ENCODE assay signal across 18 cellular contexts in the genomic region with DNA sequence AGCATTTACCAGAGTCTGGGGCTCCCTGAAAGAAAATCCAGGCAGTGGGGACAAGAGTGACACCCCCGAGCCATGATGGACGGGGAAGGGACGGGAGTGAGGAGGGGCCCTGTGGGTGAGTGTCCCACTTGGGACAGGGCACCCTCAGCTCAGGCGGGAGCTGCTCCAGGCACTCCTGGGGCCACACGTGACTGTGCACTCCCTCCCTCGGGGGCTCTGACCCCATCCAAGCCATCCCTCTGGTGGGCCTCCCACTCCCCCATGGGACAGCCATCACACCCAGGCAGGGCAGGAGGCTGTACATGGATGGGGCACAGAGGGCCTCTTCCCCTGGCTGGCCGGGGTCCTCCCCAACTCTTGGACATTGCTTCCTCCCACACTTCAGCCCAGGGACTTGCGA. TPM values are rescaled to one million over a fixed set of nuclear protein-coding genes. Genes with fewer than 3 reads are reported as not detected.
A peak's percentile ranks its signal among the peaks of the same experiment; 100 is the strongest.
DNase-seq lines count a peak whose midpoint lies in the region; ATAC-seq, FAIRE-seq and TF ChIP-seq lines count a peak whose summit lies in the region.
"Had no signal": no experiment of that assay in that cellular context is flagged by ENCODE, and none has a peak within 500 bp of the region (broad histone marks: within the 10 kb centered on the region; RNA-seq: fewer than 3 reads in every experiment).

No MANE protein-coding gene starts in this region.

- no peak overlapping the region for H2BK5ac ChIP-seq in neuronal stem cell (ENCODE audit: low read length)

- no peak overlapping the region for H3K18ac ChIP-seq in neuronal stem cell (ENCODE audit: low read length)

- H2AFZ ChIP-seq in HepG2 (ENCODE audit: low read length) (no peak overlapping the region), neuronal stem cell (ENCODE audit: low read length) (no peak overlapping the region)

- POLR2A ChIA-PET in HepG2 (lab: Yijun Ruan, JAX): no interaction called here

- H3K14ac ChIP-seq in neuronal stem cell (ENCODE audit: low read length): no peak overlapping the region

- H3K4me3 ChIP-seq in HepG2 (replicated peaks in 1 of 3; ENCODE audit: insufficient read depth in 1 of 3, low read depth in 2 of 3, low read length in 3 of 3) (no peak overlapping the region), right lobe of liver (no peak overlapping the region), neuronal stem cell (ENCODE audit: low read length in 2 of 2) (no peak overlapping the region)
- H3K4me3 ChIP-seq: Peyer's patch had no signal

- ATAC-seq in HepG2: no peak
- no peak for ATAC-seq in right lobe of liver
- ATAC-seq: Right ventricle myocardium inferior had no signal

- H3K27ac ChIP-seq in HepG2 (ENCODE audit: extremely low read length, insufficient read depth, low read length): no peak overlapping the region
- no peak overlapping the region for H3K27ac ChIP-seq in right lobe of liver
- no peak overlapping the region for H3K27ac ChIP-seq in neuronal stem cell (replicated peaks; ENCODE audit: low read length)
- H3K27ac ChIP-seq: 22Rv1, Peyer's patch had no signal

- no peak for TF ChIP-seq RAD21 in HepG2 (CRISPR knock-in tag; IDR thresholded peaks at IDR 0.05)

- no peak overlapping the region for H3K4me2 ChIP-seq in HepG2 (ENCODE audit: low read depth, low read length)
- H3K4me2 ChIP-seq in neuronal stem cell (ENCODE audit: insufficient read depth, low read length, poor library complexity, severe bottlenecking): no peak overlapping the region

- no peak overlapping the region for H2AK5ac ChIP-seq in neuronal stem cell (ENCODE audit: low read depth, low read length)

- H3K9ac ChIP-seq in HepG2 (ENCODE audit: insufficient read depth, low read depth, low read length) (no peak overlapping the region), neuronal stem cell (ENCODE audit: low read depth, low read length, poor library complexity) (peak overlapping the region; percentile 21)

- 79% methylated on average over 6 of the region's 8 CpGs for WGBS in HepG2 (ENCODE audit: low lambda C conversion rate)
- WGBS in right lobe of liver (ENCODE audit: insufficient coverage, low coverage, low lambda C conversion rate, missing lambda C conversion rate): no CpG with 5 or more reads among the region's 8 CpGs
- no CpG with 5 or more reads among the region's 8 CpGs for WGBS in neuronal stem cell (ENCODE audit: extremely low coverage in 2 of 2, insufficient read length in 2 of 2, insufficient replicate concordance in 1 of 2), 2 donors

- no peak for TF ChIP-seq CTCF in HepG2 (CRISPR knock-in tag; IDR thresholded peaks at IDR 0.05)
- no peak for TF ChIP-seq CTCF in right lobe of liver (IDR thresholded peaks at IDR 0.05)

- no peaks in the 10 kb centered on the region for H3K79me2 ChIP-seq in HepG2 (ENCODE audit: insufficient read depth, low read length)

- peak overlapping the region; percentile 20 for H3K23ac ChIP-seq in neuronal stem cell (ENCODE audit: low read depth, low read length, poor library complexity)

- no TSS peak for BruUV-seq in HepG2 (replicated peaks; lab: Mats Ljungman, UMichigan)

- no peak overlapping the region for H2BK120ac ChIP-seq in neuronal stem cell (ENCODE audit: low read depth, low read length)

- no peak overlapping the region for H4K91ac ChIP-seq in neuronal stem cell (ENCODE audit: low read depth, low read length, poor library complexity)

- no peak overlapping the region for H2BK15ac ChIP-seq in neuronal stem cell (ENCODE audit: low read length)

- H3K79me1 ChIP-seq in neuronal stem cell (ENCODE audit: low read depth, low read length): peaks cover 2% of the 10 kb centered on the region

- H3K4ac ChIP-seq in neuronal stem cell (ENCODE audit: low read length): no peak overlapping the region

- DNase-seq in HepG2 (ENCODE audit: low spot score): no peak
- DNase-seq in right lobe of liver: no peak
- DNase-seq in neuronal stem cell (ENCODE audit: low spot score): no peak
- DNase-seq in NCI-H1436 (lab: John Stamatoyannopoulos, UW): no peak
- DNase-seq: CD4-positive, CD25-positive, alpha-beta regulatory T cell; COR-L47; H9; MM.1S; NCI-H1092 treated with DMSO at 0.1 percent for 48 hours; NCI-H1694; NCI-H510A; NCI-H748 treated with DMSO at 0.1 percent for 48 hours; NK-92 treated with Interleukin-12 subunit alpha and Interleukin-12 subunit beta, amount 100 ng/mL, for 24 hours; Peyer's patch; SW 1271 had no signal

- H3K36me3 ChIP-seq in HepG2 (replicated peaks in 1 of 2; ENCODE audit: control insufficient read depth in 1 of 2, insufficient read depth in 2 of 2, low read length in 2 of 2) (peaks cover 6 to 11% of the 10 kb centered on the region in 2 experiments; a peak in 2 of 5 replicates), right lobe of liver (peaks cover 0 to 11% (median 1%) of the 10 kb centered on the region in 4 donors), neuronal stem cell (replicated peaks in 1 of 2; ENCODE audit: control insufficient read depth in 2 of 2, insufficient read depth in 2 of 2, low read length in 2 of 2) (peaks cover 17 to 56% of the 10 kb centered on the region in 2 donors)

- peak overlapping the region; percentile 65 for H4K8ac ChIP-seq in neuronal stem cell (ENCODE audit: low read depth, low read length)

- FAIRE-seq in HepG2 (lab: Jason Lieb, UNC): no peak
- FAIRE-seq: G401.6 had no signal

- H3K4me1 ChIP-seq in HepG2 (ENCODE audit: insufficient read depth, low read length) (peaks cover 22% of the 10 kb centered on the region), right lobe of liver (peaks cover 0 to 28% (median 1%) of the 10 kb centered on the region in 4 donors), neuronal stem cell (ENCODE audit: control insufficient read depth in 2 of 2, insufficient read depth in 1 of 2, low read depth in 1 of 2, low read length in 2 of 2) (peaks cover 8 to 21% of the 10 kb centered on the region in 2 donors)

- in situ Hi-C loops in HepG2 (cut with HindIII; ENCODE audit: extremely low pct_ligation_motif_present, low pct_unique_long_range_greater_than_20kb): no loop called here

- TF ChIP-seq POLR2A in HepG2 (IDR thresholded peaks at IDR 0.05; ENCODE audit: insufficient read depth in 1 of 2, low read depth in 2 of 2, low read length in 2 of 2) (no peak), right lobe of liver (IDR thresholded peaks at IDR 0.05) (no peak)

- intact Hi-C loops in HepG2 (cut with micrococcal nuclease; ENCODE audit: unreplicated experiment) (no loop called here), right lobe of liver (cut with DNase I) (no loop called here)

- no peaks in the 10 kb centered on the region for H4K20me1 ChIP-seq in HepG2 (ENCODE audit: insufficient read depth, low read length)

- no peak for TF ChIP-seq EP300 in HepG2 (IDR thresholded peaks at IDR 0.05; ENCODE audit: low read depth in 2 of 2, low read length in 2 of 2)
- no peak for TF ChIP-seq EP300 in HepG2 (CRISPR knock-in tag; IDR thresholded peaks at IDR 0.05; ENCODE audit: borderline replicate concordance)

- CTCF ChIA-PET in HepG2 (lab: Yijun Ruan, JAX; ENCODE audit: low intra/inter-chr PET ratio, low total read pairs): no interaction called here

- no peak overlapping the region for H2BK12ac ChIP-seq in neuronal stem cell (ENCODE audit: low read length)

- no peaks in the 10 kb centered on the region for H3K9me3 ChIP-seq in HepG2 (ENCODE audit: low read length)
- no peaks in the 10 kb centered on the region for H3K9me3 ChIP-seq in right lobe of liver
- H3K9me3 ChIP-seq in neuronal stem cell (replicated peaks in 1 of 2; ENCODE audit: control insufficient read depth in 2 of 2, insufficient read depth in 1 of 2, low read depth in 1 of 2, low read length in 2 of 2): no peaks in the 10 kb centered on the region
- H3K9me3 ChIP-seq: Peyer's patch had no signal

- no peaks in the 10 kb centered on the region; a peak in 1 of 5 replicates for H3K27me3 ChIP-seq in HepG2 (ENCODE audit: control insufficient read depth in 1 of 2, insufficient read depth in 2 of 2, low read length in 2 of 2)
- H3K27me3 ChIP-seq in right lobe of liver: no peaks in the 10 kb centered on the region
- H3K27me3 ChIP-seq in neuronal stem cell (ENCODE audit: control insufficient read depth in 3 of 3, insufficient read depth in 3 of 3, low read depth in 1 of 3, low read length in 3 of 3): no peaks in the 10 kb centered on the region
- H3K27me3 ChIP-seq: Peyer's patch had no signal

RNA-seq across cellular contexts. Expression of a gene that starts 3.0 kb away (rescaled TPM):
- total RNA-seq in HepG2 (2016; rRNA removed; fragmentation: Illumina TruSeq; extraction: Trizol): 3.6 and 7.4 TPM in 2 replicates
- 2.1 TPM in 2 replicates for total RNA-seq in HepG2 (2016; cell fraction: cytosol; rRNA removed; fragmentation: Illumina TruSeq; extraction: Trizol; ENCODE audit: low read depth)
- 3.4 and 7.7 TPM in 2 replicates for total RNA-seq in HepG2 (2016; cell fraction: insoluble cytoplasmic fraction; rRNA removed; fragmentation: Illumina TruSeq; extraction: Trizol)
- total RNA-seq in HepG2 (2016; cell fraction: membrane; rRNA removed; fragmentation: Illumina TruSeq; extraction: Trizol): 1.7 and 2.5 TPM in 2 replicates
- total RNA-seq in HepG2 (2016; cell fraction: nucleus; rRNA removed; fragmentation: Illumina TruSeq; extraction: Trizol): 7.9 and 8.9 TPM in 2 replicates
- 3.3 and 7.2 TPM in 2 replicates for polyA plus RNA-seq in HepG2 (2011; rRNA removed)
- 1.3 and 2.2 TPM in 2 replicates for polyA plus RNA-seq in HepG2 (2011; cell fraction: cytosol; rRNA removed)
- 51.0 and 60.5 TPM in 2 replicates for polyA plus RNA-seq in HepG2 (2011; cell fraction: nucleus; rRNA removed)
- 2.6 and 4.5 TPM in 2 replicates for polyA plus RNA-seq in HepG2 (2012)
- 0.79 and 1.0 TPM in 2 replicates for polyA plus RNA-seq in HepG2 (2016; cell fraction: cytosol; fragmentation: Illumina TruSeq; extraction: Trizol; ENCODE audit: low read depth)
- 2.6 and 5.2 TPM in 2 replicates for polyA plus RNA-seq in HepG2 (2016; cell fraction: insoluble cytoplasmic fraction; fragmentation: Illumina TruSeq; extraction: Trizol; ENCODE audit: low read depth)
- polyA plus RNA-seq in HepG2 (2016; cell fraction: membrane; fragmentation: Illumina TruSeq; extraction: Trizol; ENCODE audit: low read depth): 0.66 and 0.74 TPM in 2 replicates
- polyA plus RNA-seq in HepG2 (2016; cell fraction: nucleus; fragmentation: Illumina TruSeq; extraction: Trizol; ENCODE audit: insufficient read depth, low read depth): 23.4 and 24.3 TPM in 2 replicates
- polyA minus RNA-seq in HepG2 (2011; rRNA and poly(A)+ RNA removed; ENCODE audit: low replicate concordance): 2.0 and 6.6 TPM in 2 replicates
- 0.62 and 0.99 TPM in 2 replicates for polyA minus RNA-seq in HepG2 (2011; cell fraction: cytosol; rRNA and poly(A)+ RNA removed)
- polyA minus RNA-seq in HepG2 (2011; cell fraction: nucleus; rRNA and poly(A)+ RNA removed): 8.3 and 8.4 TPM in 2 replicates
- total RNA-seq in right lobe of liver: 1 to 10 TPM in 3 of 6 experiments, under 1 TPM in 3; 0.48 to 1.6 (median 1.1) TPM
- polyA plus RNA-seq in neuronal stem cell (2013, experiment 1 of 2): 0.14 TPM
- polyA plus RNA-seq in neuronal stem cell (2013, experiment 2 of 2): 0.17 TPM

RNA-seq across cellular contexts. Expression of a gene that starts 12.9 kb away (rescaled TPM):
- total RNA-seq in HepG2 (2016; rRNA removed; fragmentation: Illumina TruSeq; extraction: Trizol) (5.4 and 8.0 TPM in 2 replicates), right lobe of liver (10 to 100 TPM in 3 of 6 experiments, 1 to 10 TPM in 3; 5.0 to 26.0 (median 10.4) TPM)
- 8.5 and 9.7 TPM in 2 replicates for total RNA-seq in HepG2 (2016; cell fraction: cytosol; rRNA removed; fragmentation: Illumina TruSeq; extraction: Trizol; ENCODE audit: low read depth)
- total RNA-seq in HepG2 (2016; cell fraction: insoluble cytoplasmic fraction; rRNA removed; fragmentation: Illumina TruSeq; extraction: Trizol): 5.7 and 10.6 TPM in 2 replicates
- 8.2 and 10.5 TPM in 2 replicates for total RNA-seq in HepG2 (2016; cell fraction: membrane; rRNA removed; fragmentation: Illumina TruSeq; extraction: Trizol)
- 2.7 and 3.8 TPM in 2 replicates for total RNA-seq in HepG2 (2016; cell fraction: nucleus; rRNA removed; fragmentation: Illumina TruSeq; extraction: Trizol)
- polyA plus RNA-seq in HepG2 (2011; rRNA removed): 3.4 and 4.5 TPM in 2 replicates
- polyA plus RNA-seq in HepG2 (2011; cell fraction: cytosol; rRNA removed): 1.9 and 8.6 TPM in 2 replicates
- 4.9 and 10.5 TPM in 2 replicates for polyA plus RNA-seq in HepG2 (2011; cell fraction: nucleus; rRNA removed)
- polyA plus RNA-seq in HepG2 (2012): 1.9 and 2.8 TPM in 2 replicates
- polyA plus RNA-seq in HepG2 (2016; cell fraction: cytosol; fragmentation: Illumina TruSeq; extraction: Trizol; ENCODE audit: low read depth): 8.4 and 8.5 TPM in 2 replicates
- polyA plus RNA-seq in HepG2 (2016; cell fraction: insoluble cytoplasmic fraction; fragmentation: Illumina TruSeq; extraction: Trizol; ENCODE audit: low read depth): 4.0 and 5.1 TPM in 2 replicates
- 6.4 and 6.8 TPM in 2 replicates for polyA plus RNA-seq in HepG2 (2016; cell fraction: membrane; fragmentation: Illumina TruSeq; extraction: Trizol; ENCODE audit: low read depth)
- polyA plus RNA-seq in HepG2 (2016; cell fraction: nucleus; fragmentation: Illumina TruSeq; extraction: Trizol; ENCODE audit: insufficient read depth, low read depth): 5.5 and 7.2 TPM in 2 replicates
- polyA minus RNA-seq in HepG2 (2011; rRNA and poly(A)+ RNA removed; ENCODE audit: low replicate concordance): 0.90 and 2.5 TPM in 2 replicates
- 1.3 TPM in 1 of 2 replicates, not detected in the other for polyA minus RNA-seq in HepG2 (2011; cell fraction: cytosol; rRNA and poly(A)+ RNA removed)
- 2.6 and 2.8 TPM in 2 replicates for polyA minus RNA-seq in HepG2 (2011; cell fraction: nucleus; rRNA and poly(A)+ RNA removed)
- polyA plus RNA-seq in neuronal stem cell (2013, experiment 1 of 2): 6.7 TPM
- 6.9 TPM for polyA plus RNA-seq in neuronal stem cell (2013, experiment 2 of 2)

RNA-seq across cellular contexts. Expression of a gene that starts 23.5 kb away (rescaled TPM):
- total RNA-seq in HepG2 (2016; rRNA removed; fragmentation: Illumina TruSeq; extraction: Trizol) (4.3 and 6.0 TPM in 2 replicates), right lobe of liver (1 to 10 TPM; 3.8 to 6.5 (median 5.4) TPM)
- 0.51 and 0.88 TPM in 2 replicates for total RNA-seq in HepG2 (2016; cell fraction: cytosol; rRNA removed; fragmentation: Illumina TruSeq; extraction: Trizol; ENCODE audit: low read depth)
- 3.9 and 6.1 TPM in 2 replicates for total RNA-seq in HepG2 (2016; cell fraction: insoluble cytoplasmic fraction; rRNA removed; fragmentation: Illumina TruSeq; extraction: Trizol)
- 1.5 TPM in 2 replicates for total RNA-seq in HepG2 (2016; cell fraction: membrane; rRNA removed; fragmentation: Illumina TruSeq; extraction: Trizol)
- total RNA-seq in HepG2 (2016; cell fraction: nucleus; rRNA removed; fragmentation: Illumina TruSeq; extraction: Trizol): 7.0 and 9.4 TPM in 2 replicates
- polyA plus RNA-seq in HepG2 (2011; rRNA removed): 2.0 and 3.3 TPM in 2 replicates
- 1.0 and 1.7 TPM in 2 replicates for polyA plus RNA-seq in HepG2 (2011; cell fraction: cytosol; rRNA removed)
- polyA plus RNA-seq in HepG2 (2011; cell fraction: nucleus; rRNA removed): 20.5 and 27.4 TPM in 2 replicates
- 3.3 TPM in 2 replicates for polyA plus RNA-seq in HepG2 (2012)
- 0.61 and 0.67 TPM in 2 replicates for polyA plus RNA-seq in HepG2 (2016; cell fraction: cytosol; fragmentation: Illumina TruSeq; extraction: Trizol; ENCODE audit: low read depth)
- polyA plus RNA-seq in HepG2 (2016; cell fraction: insoluble cytoplasmic fraction; fragmentation: Illumina TruSeq; extraction: Trizol; ENCODE audit: low read depth): 3.3 and 4.8 TPM in 2 replicates
- 1.2 and 1.3 TPM in 2 replicates for polyA plus RNA-seq in HepG2 (2016; cell fraction: membrane; fragmentation: Illumina TruSeq; extraction: Trizol; ENCODE audit: low read depth)
- polyA plus RNA-seq in HepG2 (2016; cell fraction: nucleus; fragmentation: Illumina TruSeq; extraction: Trizol; ENCODE audit: insufficient read depth, low read depth): 37.0 and 38.1 TPM in 2 replicates
- 1.5 and 5.2 TPM in 2 replicates for polyA minus RNA-seq in HepG2 (2011; rRNA and poly(A)+ RNA removed; ENCODE audit: low replicate concordance)
- polyA minus RNA-seq in HepG2 (2011; cell fraction: cytosol; rRNA and poly(A)+ RNA removed): 0.53 and 1.1 TPM in 2 replicates
- 6.3 and 6.8 TPM in 2 replicates for polyA minus RNA-seq in HepG2 (2011; cell fraction: nucleus; rRNA and poly(A)+ RNA removed)
- 7.2 TPM for polyA plus RNA-seq in neuronal stem cell (2013, experiment 1 of 2)
- polyA plus RNA-seq in neuronal stem cell (2013, experiment 2 of 2): 7.1 TPM

RNA-seq across cellular contexts. Expression of a gene that starts 34.0 kb away (rescaled TPM):
- 56.6 and 76.4 TPM in 2 replicates for total RNA-seq in HepG2 (2016; rRNA removed; fragmentation: Illumina TruSeq; extraction: Trizol)
- 47.6 and 52.6 TPM in 2 replicates for total RNA-seq in HepG2 (2016; cell fraction: cytosol; rRNA removed; fragmentation: Illumina TruSeq; extraction: Trizol; ENCODE audit: low read depth)
- 51.9 and 75.7 TPM in 2 replicates for total RNA-seq in HepG2 (2016; cell fraction: insoluble cytoplasmic fraction; rRNA removed; fragmentation: Illumina TruSeq; extraction: Trizol)
- total RNA-seq in HepG2 (2016; cell fraction: membrane; rRNA removed; fragmentation: Illumina TruSeq; extraction: Trizol): 90.1 and 92.9 TPM in 2 replicates
- 59.2 and 73.6 TPM in 2 replicates for total RNA-seq in HepG2 (2016; cell fraction: nucleus; rRNA removed; fragmentation: Illumina TruSeq; extraction: Trizol)
- 70.1 and 84.2 TPM in 2 replicates for polyA plus RNA-seq in HepG2 (2011; rRNA removed)
- polyA plus RNA-seq in HepG2 (2011; cell fraction: cytosol; rRNA removed): 35.5 and 40.6 TPM in 2 replicates
- polyA plus RNA-seq in HepG2 (2011; cell fraction: nucleus; rRNA removed): 236 and 246 TPM in 2 replicates
- 48.1 and 65.0 TPM in 2 replicates for polyA plus RNA-seq in HepG2 (2012)
- polyA plus RNA-seq in HepG2 (2016; cell fraction: cytosol; fragmentation: Illumina TruSeq; extraction: Trizol; ENCODE audit: low read depth): 47.0 and 48.8 TPM in 2 replicates
- polyA plus RNA-seq in HepG2 (2016; cell fraction: insoluble cytoplasmic fraction; fragmentation: Illumina TruSeq; extraction: Trizol; ENCODE audit: low read depth): 57.5 and 58.8 TPM in 2 replicates
- polyA plus RNA-seq in HepG2 (2016; cell fraction: membrane; fragmentation: Illumina TruSeq; extraction: Trizol; ENCODE audit: low read depth): 70.9 TPM in 2 replicates
- polyA plus RNA-seq in HepG2 (2016; cell fraction: nucleus; fragmentation: Illumina TruSeq; extraction: Trizol; ENCODE audit: insufficient read depth, low read depth): 178 and 194 TPM in 2 replicates
- polyA minus RNA-seq in HepG2 (2011; rRNA and poly(A)+ RNA removed; ENCODE audit: low replicate concordance): 57.8 and 122 TPM in 2 replicates
- 17.6 and 22.7 TPM in 2 replicates for polyA minus RNA-seq in HepG2 (2011; cell fraction: cytosol; rRNA and poly(A)+ RNA removed)
- 46.1 and 48.1 TPM in 2 replicates for polyA minus RNA-seq in HepG2 (2011; cell fraction: nucleus; rRNA and poly(A)+ RNA removed)
- total RNA-seq in right lobe of liver: 10 to 100 TPM; 27.9 to 53.5 (median 35.4) TPM
- polyA plus RNA-seq in neuronal stem cell (2013, experiment 1 of 2): 53.7 TPM
- polyA plus RNA-seq in neuronal stem cell (2013, experiment 2 of 2): 51.2 TPM

RNA-seq across cellular contexts. Expression of a gene that starts 34.0 kb away (rescaled TPM):
- total RNA-seq in HepG2 (2016; rRNA removed; fragmentation: Illumina TruSeq; extraction: Trizol) (75.7 and 88.4 TPM in 2 replicates), right lobe of liver (10 to 100 TPM; 49.6 to 64.9 (median 52.8) TPM)
- total RNA-seq in HepG2 (2016; cell fraction: cytosol; rRNA removed; fragmentation: Illumina TruSeq; extraction: Trizol; ENCODE audit: low read depth): 14.1 and 15.7 TPM in 2 replicates
- total RNA-seq in HepG2 (2016; cell fraction: insoluble cytoplasmic fraction; rRNA removed; fragmentation: Illumina TruSeq; extraction: Trizol): 70.5 and 92.4 TPM in 2 replicates
- total RNA-seq in HepG2 (2016; cell fraction: membrane; rRNA removed; fragmentation: Illumina TruSeq; extraction: Trizol): 21.9 and 22.0 TPM in 2 replicates
- 58.2 and 62.3 TPM in 2 replicates for total RNA-seq in HepG2 (2016; cell fraction: nucleus; rRNA removed; fragmentation: Illumina TruSeq; extraction: Trizol)
- polyA plus RNA-seq in HepG2 (2011; rRNA removed): 70.2 and 80.2 TPM in 2 replicates
- 44.9 and 55.2 TPM in 2 replicates for polyA plus RNA-seq in HepG2 (2011; cell fraction: cytosol; rRNA removed)
- 206 and 222 TPM in 2 replicates for polyA plus RNA-seq in HepG2 (2011; cell fraction: nucleus; rRNA removed)
- polyA plus RNA-seq in HepG2 (2012): 41.5 and 108 TPM in 2 replicates
- polyA plus RNA-seq in HepG2 (2016; cell fraction: cytosol; fragmentation: Illumina TruSeq; extraction: Trizol; ENCODE audit: low read depth): 10.1 and 10.7 TPM in 2 replicates
- 86.9 and 90.6 TPM in 2 replicates for polyA plus RNA-seq in HepG2 (2016; cell fraction: insoluble cytoplasmic fraction; fragmentation: Illumina TruSeq; extraction: Trizol; ENCODE audit: low read depth)
- 13.3 and 15.7 TPM in 2 replicates for polyA plus RNA-seq in HepG2 (2016; cell fraction: membrane; fragmentation: Illumina TruSeq; extraction: Trizol; ENCODE audit: low read depth)
- 114 and 129 TPM in 2 replicates for polyA plus RNA-seq in HepG2 (2016; cell fraction: nucleus; fragmentation: Illumina TruSeq; extraction: Trizol; ENCODE audit: insufficient read depth, low read depth)
- 57.2 and 74.5 TPM in 2 replicates for polyA minus RNA-seq in HepG2 (2011; rRNA and poly(A)+ RNA removed; ENCODE audit: low replicate concordance)
- 22.3 and 23.8 TPM in 2 replicates for polyA minus RNA-seq in HepG2 (2011; cell fraction: cytosol; rRNA and poly(A)+ RNA removed)
- 42.0 and 54.2 TPM in 2 replicates for polyA minus RNA-seq in HepG2 (2011; cell fraction: nucleus; rRNA and poly(A)+ RNA removed)
- 37.1 TPM for polyA plus RNA-seq in neuronal stem cell (2013, experiment 1 of 2)
- 37.8 TPM for polyA plus RNA-seq in neuronal stem cell (2013, experiment 2 of 2)
